16 cellular contexts compared by ENCODE assay signal in genomic region chr3:158780795-158781590, GRCh38. TPM values are rescaled to one million over a fixed set of nuclear protein-coding genes. Genes with fewer than 3 reads are reported as not detected.
"Had no signal": no experiment of that assay in that cellular context is flagged by ENCODE, and none has a peak within 500 bp of the region (broad histone marks: within the 10 kb centered on the region; RNA-seq: fewer than 3 reads in every experiment).

No MANE protein-coding gene starts in this region.

- H3K4me1 ChIP-seq: tibial artery, uterus had no signal

- H3K9me3 Mint-ChIP-seq: activated naive CD8-positive, alpha-beta T cell treated with anti-CD3 and anti-CD28 coated beads for 36 hours; activated T-helper 1 cell treated with anti-CD3 and anti-CD28 coated beads, Interleukin-12 subunit alpha, Interleukin-12 subunit beta, Interleukin-2, Interleukin-4 antibody, amounts not matched to agents 30 ng/mL and 10 ng/mL and 1 ng/mL, durations not matched to agents 14 hours and 24 hours and 36 hours; naive thymus-derived CD8-positive, alpha-beta T cell had no signal

- H3K36me3 ChIP-seq: breast epithelium, heart right ventricle, tibial artery, uterus had no signal

- H3K27ac ChIP-seq: breast epithelium, heart right ventricle, skin epidermis, tibial artery, uterus had no signal

- H3K27ac Mint-ChIP-seq: activated naive CD8-positive, alpha-beta T cell treated with anti-CD3 and anti-CD28 coated beads for 36 hours; activated T-helper 1 cell treated with anti-CD3 and anti-CD28 coated beads, Interleukin-12 subunit alpha, Interleukin-12 subunit beta, Interleukin-2, Interleukin-4 antibody, amounts not matched to agents 30 ng/mL and 10 ng/mL and 1 ng/mL, durations not matched to agents 14 hours and 24 hours and 36 hours; naive thymus-derived CD8-positive, alpha-beta T cell; stimulated activated naive B cell treated with anti-CD40 and anti-IgM and Interleukin-4, amounts not matched to agents 10 μg/mL and 1 μg/mL and 100 μg/mL, for 72 hours had no signal

- ATAC-seq: heart right ventricle; left lobe of liver; naive thymus-derived CD8-positive, alpha-beta T cell; stimulated activated naive B cell treated with anti-CD40 and anti-IgM and Interleukin-4, amounts not matched to agents 10 μg/mL and 1 μg/mL and 100 μg/mL, for 72 hours had no signal

- H3K4me1 Mint-ChIP-seq: naive thymus-derived CD8-positive, alpha-beta T cell; stimulated activated naive B cell treated with anti-CD40 and anti-IgM and Interleukin-4, amounts not matched to agents 10 μg/mL and 1 μg/mL and 100 μg/mL, for 72 hours had no signal

- H3K4me3 Mint-ChIP-seq: activated naive CD8-positive, alpha-beta T cell treated with anti-CD3 and anti-CD28 coated beads for 36 hours; activated T-helper 1 cell treated with anti-CD3 and anti-CD28 coated beads, Interleukin-12 subunit alpha, Interleukin-12 subunit beta, Interleukin-2, Interleukin-4 antibody, amounts not matched to agents 30 ng/mL and 10 ng/mL and 1 ng/mL, durations not matched to agents 14 hours and 24 hours and 36 hours; naive thymus-derived CD8-positive, alpha-beta T cell; stimulated activated naive B cell treated with anti-CD40 and anti-IgM and Interleukin-4, amounts not matched to agents 10 μg/mL and 1 μg/mL and 100 μg/mL, for 72 hours had no signal

- H3K27me3 ChIP-seq: breast epithelium, heart right ventricle, tibial artery, uterus had no signal

- H3K9me3 ChIP-seq: breast epithelium, heart right ventricle, tibial artery, uterus had no signal

- DNase-seq: activated naive CD8-positive, alpha-beta T cell treated with anti-CD3 and anti-CD28 coated beads for 36 hours; heart right ventricle; naive thymus-derived CD8-positive, alpha-beta T cell; posterior cingulate gyrus; retina; stimulated activated CD4-positive, alpha-beta T cell treated with anti-CD3 and anti-CD28 coated beads, Interleukin-15, amount 100 ng/mL, for 24 hours; stimulated activated CD4-positive, alpha-beta T cell treated with anti-CD3 and anti-CD28 coated beads, Interleukin-4, amount 100 ng/mL, for 1 hour; stimulated activated naive B cell treated with anti-CD40 and anti-IgM and Interleukin-4, amounts not matched to agents 10 μg/mL and 1 μg/mL and 100 μg/mL, for 72 hours; T-helper 9 cell; tibial artery; uterus had no signal

- H3K27me3 Mint-ChIP-seq: activated naive CD8-positive, alpha-beta T cell treated with anti-CD3 and anti-CD28 coated beads for 36 hours; naive thymus-derived CD8-positive, alpha-beta T cell; stimulated activated naive B cell treated with anti-CD40 and anti-IgM and Interleukin-4, amounts not matched to agents 10 μg/mL and 1 μg/mL and 100 μg/mL, for 72 hours had no signal

- H3K36me3 Mint-ChIP-seq: activated naive CD8-positive, alpha-beta T cell treated with anti-CD3 and anti-CD28 coated beads for 36 hours had no signal

- H3K4me3 ChIP-seq: breast epithelium, heart right ventricle, skin epidermis, tibial artery, uterus had no signal

RNA-seq across cellular contexts. Expression of gene RARRES1, which starts 48.7 kb away (rescaled TPM):
- total RNA-seq: activated CD8-positive, alpha-beta memory T cell treated with anti-CD3 and anti-CD28 coated beads for 36 hours; activated naive CD8-positive, alpha-beta T cell treated with anti-CD3 and anti-CD28 coated beads for 36 hours; activated T-helper 1 cell treated with anti-CD3 and anti-CD28 coated beads, Interleukin-12 subunit alpha, Interleukin-12 subunit beta, Interleukin-2, Interleukin-4 antibody, amounts not matched to agents 30 ng/mL and 10 ng/mL and 1 ng/mL, durations not matched to agents 14 hours and 24 hours and 36 hours; naive thymus-derived CD8-positive, alpha-beta T cell had no signal
- polyA plus RNA-seq: naive thymus-derived CD8-positive, alpha-beta T cell had no signal
